Comparison of ENCODE assay signal across 8 cellular contexts in the genomic region with DNA sequence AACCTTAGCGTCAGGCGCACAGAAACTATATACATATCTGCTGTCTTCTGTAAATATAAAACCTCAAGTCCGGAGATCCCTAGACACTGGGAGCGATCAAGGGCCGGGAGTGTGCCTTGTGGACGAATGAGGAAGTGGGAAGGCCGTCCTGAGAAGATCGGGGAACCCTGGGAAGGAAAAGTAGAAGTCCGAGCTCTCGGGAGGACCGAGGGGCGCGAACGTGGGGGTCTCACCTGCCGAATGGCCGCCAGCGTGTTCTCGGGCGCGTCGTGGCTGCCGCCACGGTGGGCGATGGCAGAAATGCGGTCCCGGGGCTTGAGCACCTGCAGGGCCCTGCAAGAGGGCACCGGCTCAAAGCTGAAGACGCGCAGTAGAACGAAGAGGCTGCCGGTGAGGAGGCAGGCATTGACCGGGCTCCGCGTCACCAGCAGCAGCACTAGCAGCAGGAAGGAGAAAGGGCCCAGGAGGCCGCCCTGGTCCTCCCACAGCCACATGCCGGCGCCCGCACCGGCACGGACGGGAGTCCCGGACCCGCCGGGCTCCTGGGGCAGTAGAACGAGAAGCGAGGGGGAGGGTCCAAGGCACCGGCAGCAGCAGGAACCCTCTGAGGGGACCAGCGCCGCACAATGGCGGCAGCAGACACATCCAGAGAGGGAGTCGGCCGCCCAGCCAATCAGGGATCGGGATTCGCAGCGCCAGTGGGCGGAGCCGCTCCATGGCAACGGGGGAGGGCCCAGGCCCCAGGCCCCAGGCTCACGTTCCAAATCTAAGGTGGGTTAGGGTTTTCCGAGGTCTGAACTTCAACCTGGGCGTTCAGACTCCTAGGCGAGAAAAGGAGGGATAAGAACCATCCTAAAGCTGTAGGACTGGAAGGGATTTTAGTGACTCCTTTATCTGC. TPM values are rescaled to one million over a fixed set of nuclear protein-coding genes. Genes with fewer than 3 reads are reported as not detected.
A peak's percentile ranks its signal among the peaks of the same experiment; 100 is the strongest.
DNase-seq lines count a peak whose midpoint lies in the region; ATAC-seq, FAIRE-seq and TF ChIP-seq lines count a peak whose summit lies in the region.

Gene GDE1 (minus strand): TSS at position 628 of the 898 bp plus-strand sequence. CDS start 134 bp downstream, at position 494.

- H3K4me3 ChIP-seq in adrenal gland (peak within 1 kb of the TSS; percentile 12 to 78 (median 68)), heart right ventricle (peak within 1 kb of the TSS; percentile 70 to 92 (median 85)), upper lobe of right lung (peak within 1 kb of the TSS; percentile 88)

- H3K27me3 Mint-ChIP-seq in T-cell, result no peaks in the 10 kb centered on the region

- H3K27ac Mint-ChIP-seq in T-cell, result peak within 1 kb of the TSS; percentile 89 to 91

- no peaks in the 10 kb centered on the region for H3K9me3 Mint-ChIP-seq in T-cell

- FAIRE-seq in GM12891 (lab: Jason Lieb, UNC), result peak; percentile 91

- H3K27ac ChIP-seq in adrenal gland (peak within 1 kb of the TSS; percentile 50 to 95 (median 89)), heart right ventricle (peak within 1 kb of the TSS; percentile 14 to 92 (median 88)), upper lobe of right lung (peak within 1 kb of the TSS; percentile 87)

- peaks cover 8% of the 10 kb centered on the region for H3K36me3 Mint-ChIP-seq in T-cell

- peaks cover 62 to 71% (median 70%) of the 10 kb centered on the region in 3 donors for H3K4me1 Mint-ChIP-seq in T-cell

- 0 to 1% (median 1%) methylated on average over 30 to 62 of the region's 62 CpGs for WGBS in adrenal gland, 4 donors
- WGBS in heart right ventricle, 2 donors, result 0 to 1% methylated on average over 59 to 62 of the region's 62 CpGs

- intact Hi-C loops in adrenal gland (cut with DNase I), result no loop called here
- intact Hi-C loops in heart right ventricle (cut with DNase I), result loop anchor here in 2 of 10 donors (2.0 kb wide), 1 partner anchor 33 kb away; the partner anchor contains the start of gene VPS35L (in 2 of the 2)
- intact Hi-C loops in posterior vena cava (cut with DNase I), result no loop called here
- intact Hi-C loops in upper lobe of right lung (cut with DNase I), result no loop called here

- no peaks in the 10 kb centered on the region for H3K27me3 ChIP-seq in adrenal gland
- no peaks in the 10 kb centered on the region for H3K27me3 ChIP-seq in heart right ventricle
- no peaks in the 10 kb centered on the region for H3K27me3 ChIP-seq in upper lobe of right lung

- H3K4me1 ChIP-seq in adrenal gland (replicated peaks in 1 of 2) (peaks cover 13 to 46% of the 10 kb centered on the region in 2 donors), heart right ventricle (peaks cover 0 to 70% (median 30%) of the 10 kb centered on the region in 9 donors), upper lobe of right lung (peaks cover 48% of the 10 kb centered on the region)

- CTCF ChIA-PET in T-cell (lab: Charles Lee), result no interaction called here

- peak within 1 kb of the TSS; percentile 95 to 97 (median 96) for H3K4me3 Mint-ChIP-seq in T-cell

- H3K9me3 ChIP-seq in adrenal gland (replicated peaks in 1 of 3) (no peaks in the 10 kb centered on the region), heart right ventricle (no peaks in the 10 kb centered on the region), upper lobe of right lung (no peaks in the 10 kb centered on the region)

- POLR2A ChIA-PET in T-cell (lab: Charles Lee), result interaction anchor here in 1 of 2 donors (0.8 kb wide), 1 partner anchor 476 kb away, joined by 3 read pairs; no protein-coding TSS in a partner anchor

- DNase-seq in GM12891 (ENCODE audit: insufficient read length, low spot score) (peak; percentile 79), NCI-H1417 treated with DMSO at 0.1 percent for 48 hours (lab: John Stamatoyannopoulos, UW) (peak; percentile 76), T-cell (peak; percentile 80 to 96 (median 90)), adrenal gland (peak; percentile 91 to 97 (median 94)), heart right ventricle (peak; percentile 95), posterior vena cava (ENCODE audit: low spot score) (peak; percentile 98), upper lobe of right lung (peak; percentile 98)

- H3K36me3 ChIP-seq in adrenal gland (replicated peaks in 1 of 2) (peaks cover 0 to 1% of the 10 kb centered on the region in 2 donors), heart right ventricle (peaks cover 0 to 10% (median 2%) of the 10 kb centered on the region in 9 donors), upper lobe of right lung (peaks cover 7% of the 10 kb centered on the region)

- ATAC-seq in HG02798 (IDR thresholded peaks at IDR 0.05; ENCODE audit: poor library complexity, unreplicated experiment), result peak; percentile 83
- ATAC-seq in T-cell (replicated peaks in 1 of 4), result peak; percentile 80 to 82 (median 80)
- ATAC-seq in heart right ventricle, result peak; percentile 91 to 95 (median 93)
- ATAC-seq in upper lobe of right lung, result peak; percentile 90

- TF ChIP-seq CTCF in adrenal gland (IDR thresholded peaks at IDR 0.05) (peak in 4 of 6 experiments; percentile 4 to 35 (median 15)), heart right ventricle (IDR thresholded peaks at IDR 0.05) (peak in 7 of 9 donors; percentile 11 to 68 (median 53)), upper lobe of right lung (IDR thresholded peaks at IDR 0.05) (peak; percentile 52)

- TF ChIP-seq POLR2A in GM12891 (IDR thresholded peaks at IDR 0.05; ENCODE audit: low read depth, low read length), result peak; percentile 64; the same call in 1 of the 2 replicates
- TF ChIP-seq POLR2A in adrenal gland (IDR thresholded peaks at IDR 0.05), result peak; percentile 78 to 88

TF ChIP-seq in GM12891, 5 proteins besides CTCF, POLR2A, EP300 and RAD21:
- TF ChIP-seq SPI1 (IDR thresholded peaks at IDR 0.05; ENCODE audit: low read depth, low read length), result peak; percentile 73
- TF ChIP-seq TAF1 (IDR thresholded peaks at IDR 0.05; ENCODE audit: low read depth, low read length), result peak; percentile 19; the same call in 1 of the 2 replicates
- no peak for TF ChIP-seq PAX5 (IDR thresholded peaks at IDR 0.05; ENCODE audit: insufficient read depth, low read length, severe bottlenecking)
- peak; percentile 71 for TF ChIP-seq POLR2AphosphoS5 (IDR thresholded peaks at IDR 0.05; ENCODE audit: low read depth, low read length)
- no peak for TF ChIP-seq POU2F2 (IDR thresholded peaks at IDR 0.05; ENCODE audit: low read depth, low read length)

RNA-seq across cellular contexts. Expression of gene GDE1, which starts in this region (rescaled TPM):
- polyA plus RNA-seq in GM12891 (2012; ENCODE audit: low read depth, missing spikeins), result 18.5 TPM
- total RNA-seq in T-cell (10 to 100 TPM; 19.8 to 24.8 (median 23.1) TPM), adrenal gland (10 to 100 TPM; 47.0 to 91.8 (median 65.5) TPM), heart right ventricle (100 to 1,000 TPM in 7 of 10 donors, 10 to 100 TPM in 3; 82.6 to 128 (median 113) TPM), posterior vena cava (10 to 100 TPM; 47.0 to 53.5 TPM), upper lobe of right lung (75.3 TPM)
- polyA plus RNA-seq in adrenal gland (10 to 100 TPM; 20.1 to 70.5 (median 24.7) TPM), heart right ventricle (10 to 100 TPM; 31.9 to 62.3 TPM)

Comparison
In these comparisons a context has a peak if more than half of its experiments do, and no peak if none do; other contexts are left out.
1. Peak in every context shown above with its lines: DNase-seq, ATAC-seq, H3K4me3 ChIP-seq and H3K27ac ChIP-seq.